7 cellular contexts compared by ENCODE assay signal in the genomic region with DNA sequence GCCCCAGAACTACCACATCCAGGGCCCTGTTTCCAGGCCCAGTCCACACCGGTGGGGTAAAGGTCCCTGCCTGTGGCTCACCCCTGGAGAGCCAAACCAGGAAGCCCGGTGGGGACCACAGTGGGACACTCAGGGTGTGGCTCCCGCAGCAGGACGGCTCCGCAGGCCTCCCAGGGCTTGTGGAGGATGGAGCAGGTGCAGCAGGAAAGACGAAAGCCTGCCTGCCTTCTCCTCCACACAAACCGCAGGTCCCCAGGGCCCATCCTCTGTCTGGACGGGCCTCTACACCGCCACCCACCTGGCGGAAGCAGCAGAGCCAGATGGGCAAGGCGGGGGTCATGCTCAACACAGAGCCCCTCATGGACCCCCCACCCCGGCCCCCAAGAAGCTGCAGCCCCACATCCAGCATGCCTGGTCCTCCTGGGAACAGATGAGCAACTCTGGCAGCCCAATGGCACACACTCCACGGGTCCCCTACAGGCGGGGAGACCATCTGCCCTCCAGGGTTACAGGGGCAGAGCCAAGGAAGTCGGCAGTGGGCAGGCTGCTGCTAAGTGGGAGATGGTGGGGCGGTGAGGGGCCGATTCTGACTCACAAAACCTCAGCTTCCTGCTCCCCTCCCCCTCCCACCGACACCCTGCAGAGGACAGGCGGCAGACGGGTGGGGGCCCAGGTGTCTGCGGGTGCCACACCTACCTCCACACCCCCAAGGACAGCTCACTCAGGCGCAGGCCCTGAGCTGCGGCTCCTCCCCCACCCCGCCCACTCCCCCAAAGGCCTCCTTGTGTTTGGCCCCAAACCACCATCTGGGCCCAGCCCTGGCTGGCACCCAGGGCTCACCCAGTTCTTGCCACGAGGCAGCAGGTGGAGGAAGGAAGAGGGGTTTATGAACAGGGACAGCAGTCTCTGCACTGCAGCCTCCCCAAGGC. TPM values are rescaled to one million over a fixed set of nuclear protein-coding genes. Genes with fewer than 3 reads are reported as not detected.
DNase-seq lines count a peak whose midpoint lies in the region; ATAC-seq lines count a peak whose summit lies in the region.

No MANE protein-coding gene starts in this region.

- no peaks in the 10 kb centered on the region for H3K9me3 Mint-ChIP-seq in activated CD4-positive, alpha-beta memory T cell treated with anti-CD3 and anti-CD28 coated beads, Interleukin-2, amount 10 ng/mL, durations not matched to agents 7 days and 5 days
- H3K9me3 Mint-ChIP-seq in effector memory CD8-positive, alpha-beta T cell = no peaks in the 10 kb centered on the region

- CTCF ChIA-PET in activated CD4-positive, alpha-beta memory T cell treated with anti-CD3 and anti-CD28 coated beads, Interleukin-2, amount 10 ng/mL, durations not matched to agents 7 days and 5 days (lab: Charles Lee) = interaction anchor here (1.0 to 2.7 kb wide), 13 partner anchors 9 to 218 kb away, joined by 3 to 21 read pairs (median 4); partner anchors contain the start of genes HDAC10, LMF2, NCAPH2 and SCO2

- POLR2A ChIA-PET in activated CD4-positive, alpha-beta memory T cell treated with anti-CD3 and anti-CD28 coated beads, Interleukin-2, amount 10 ng/mL, durations not matched to agents 7 days and 5 days (lab: Charles Lee) = interaction anchor here (0.9 to 5.0 kb wide), 27 partner anchors 9 to 279 kb away, joined by 3 to 48 read pairs (median 5); partner anchors contain the start of genes ADM2, ARSA, CHKB and KLHDC7B

- DNase-seq in NCI-H345 (lab: John Stamatoyannopoulos, UW) = peak; percentile 85
- peak; percentile 99 for DNase-seq in activated CD4-positive, alpha-beta memory T cell treated with anti-CD3 and anti-CD28 coated beads, Interleukin-2, amount 10 ng/mL, durations not matched to agents 7 days and 5 days
- peak; percentile 97 to 99 (median 98) for DNase-seq in effector memory CD8-positive, alpha-beta T cell
- peak; percentile 77 to 93 for DNase-seq in stimulated activated CD4-positive, alpha-beta T cell treated with anti-CD3 and anti-CD28 coated beads, Interleukin-12 subunit alpha, Interleukin-12 subunit beta, amount 100 ng/mL, for 24 hours (ENCODE audit: low read depth in 2 of 2)

- ATAC-seq in GM18870 (IDR thresholded peaks at IDR 0.05; ENCODE audit: unreplicated experiment) (peak; percentile 39), HG02943 (IDR thresholded peaks at IDR 0.05; ENCODE audit: low read depth, unreplicated experiment) (peak; percentile 56), GM18858 (IDR thresholded peaks at IDR 0.05; ENCODE audit: unreplicated experiment) (no peak)
- ATAC-seq in effector memory CD8-positive, alpha-beta T cell (replicated peaks) = peak; percentile 83

- peak overlapping the region; percentile 68 for H3K4me3 Mint-ChIP-seq in activated CD4-positive, alpha-beta memory T cell treated with anti-CD3 and anti-CD28 coated beads, Interleukin-2, amount 10 ng/mL, durations not matched to agents 7 days and 5 days
- H3K4me3 Mint-ChIP-seq in effector memory CD8-positive, alpha-beta T cell = peak overlapping the region; percentile 75 to 96

- peaks cover 67% of the 10 kb centered on the region for H3K4me1 Mint-ChIP-seq in activated CD4-positive, alpha-beta memory T cell treated with anti-CD3 and anti-CD28 coated beads, Interleukin-2, amount 10 ng/mL, durations not matched to agents 7 days and 5 days
- peaks cover 43 to 64% of the 10 kb centered on the region in 2 donors for H3K4me1 Mint-ChIP-seq in effector memory CD8-positive, alpha-beta T cell (ENCODE audit: low read depth in 2 of 2)

- peaks cover 40% of the 10 kb centered on the region for H3K36me3 Mint-ChIP-seq in activated CD4-positive, alpha-beta memory T cell treated with anti-CD3 and anti-CD28 coated beads, Interleukin-2, amount 10 ng/mL, durations not matched to agents 7 days and 5 days (ENCODE audit: low read depth)
- H3K36me3 Mint-ChIP-seq in effector memory CD8-positive, alpha-beta T cell (ENCODE audit: insufficient read depth) = peaks cover 42% of the 10 kb centered on the region

- H3K27me3 Mint-ChIP-seq in activated CD4-positive, alpha-beta memory T cell treated with anti-CD3 and anti-CD28 coated beads, Interleukin-2, amount 10 ng/mL, durations not matched to agents 7 days and 5 days = no peaks in the 10 kb centered on the region
- H3K27me3 Mint-ChIP-seq in effector memory CD8-positive, alpha-beta T cell = no peaks in the 10 kb centered on the region

- peak overlapping the region; percentile 97 for H3K27ac Mint-ChIP-seq in activated CD4-positive, alpha-beta memory T cell treated with anti-CD3 and anti-CD28 coated beads, Interleukin-2, amount 10 ng/mL, durations not matched to agents 7 days and 5 days
- peak overlapping the region; percentile 88 to 95 for H3K27ac Mint-ChIP-seq in effector memory CD8-positive, alpha-beta T cell

RNA-seq across cellular contexts. Expression of gene SBF1, which starts 5.2 kb away (rescaled TPM):
- total RNA-seq in activated CD4-positive, alpha-beta memory T cell treated with anti-CD3 and anti-CD28 coated beads, Interleukin-2, amount 10 ng/mL, durations not matched to agents 7 days and 5 days = 100 to 1,000 TPM; 181 to 196 TPM

RNA-seq across cellular contexts. Expression of gene ADM2, which starts 11.7 kb away (rescaled TPM):
- 1 to 10 TPM; 7.6 to 8.8 TPM for total RNA-seq in activated CD4-positive, alpha-beta memory T cell treated with anti-CD3 and anti-CD28 coated beads, Interleukin-2, amount 10 ng/mL, durations not matched to agents 7 days and 5 days

RNA-seq across cellular contexts. Expression of gene MIOX, which starts 17.0 kb away (rescaled TPM):
- under 1 TPM; 0.48 to 0.60 TPM for total RNA-seq in activated CD4-positive, alpha-beta memory T cell treated with anti-CD3 and anti-CD28 coated beads, Interleukin-2, amount 10 ng/mL, durations not matched to agents 7 days and 5 days

RNA-seq across cellular contexts. Expression of gene LMF2, which starts 37.9 kb away (rescaled TPM):
- 100 to 1,000 TPM; 111 to 114 TPM for total RNA-seq in activated CD4-positive, alpha-beta memory T cell treated with anti-CD3 and anti-CD28 coated beads, Interleukin-2, amount 10 ng/mL, durations not matched to agents 7 days and 5 days

RNA-seq across cellular contexts. Expression of gene NCAPH2, which starts 38.4 kb away (rescaled TPM):
- 100 to 1,000 TPM; 105 to 108 TPM for total RNA-seq in activated CD4-positive, alpha-beta memory T cell treated with anti-CD3 and anti-CD28 coated beads, Interleukin-2, amount 10 ng/mL, durations not matched to agents 7 days and 5 days
